ENCODE assay signal across 33 cellular contexts in genomic region chr21:20083925-20084324, GRCh38.
"Had no signal": no experiment of that assay in that cellular context is flagged by ENCODE, and none has a peak within 500 bp of the region (broad histone marks: within the 10 kb centered on the region; RNA-seq: fewer than 3 reads in every experiment).

No MANE protein-coding gene starts in this region.

- H3K36me3 ChIP-seq: adrenal gland, ascending aorta, brain microvascular endothelial cell, breast epithelium, cardiac muscle cell had no signal

- H3K4me1 ChIP-seq: adrenal gland, ascending aorta, body of pancreas, breast epithelium had no signal

- H3K9me3 ChIP-seq: adrenal gland, ascending aorta, body of pancreas, breast epithelium had no signal

- H3K27me3 ChIP-seq: adrenal gland, ascending aorta, body of pancreas, brain microvascular endothelial cell, breast epithelium, cardiac muscle cell had no signal

- H3K27ac ChIP-seq: adrenal gland, ascending aorta, body of pancreas, brain microvascular endothelial cell, breast epithelium, cardiac muscle cell had no signal

- ATAC-seq: activated naive CD4-positive, alpha-beta T cell treated with anti-CD3 and anti-CD28 coated beads, Interleukin-2, amount 50 U/mL, for 72 hours; activated naive CD8-positive, alpha-beta T cell treated with anti-CD3 and anti-CD28 coated beads, Interleukin-2, amount 50 U/mL, for 24 hours; activated T-cell treated with anti-CD3 and anti-CD28 coated beads, Interleukin-2, amount 50 U/mL, for 4 hours; activated T-cell treated with anti-CD3 and anti-CD28 coated beads, Interleukin-2, amount 50 U/mL, for 72 hours; activated T-helper 17 cell treated with anti-CD3 and anti-CD28 coated beads, Interleukin-2, amount 50 U/mL, for 72 hours; body of pancreas had no signal

- FAIRE-seq: astrocyte, bronchial epithelial cell, colon had no signal

- DNase-seq: activated effector memory CD4-positive, alpha-beta T cell treated with anti-CD3 and anti-CD28 coated beads, Interleukin-2, amount 50 U/mL, for 16 hours; activated effector memory CD4-positive, alpha-beta T cell treated with Interleukin-2 at 50 U/mL for 16 hours; activated gamma-delta T cell; activated gamma-delta T cell treated with Interleukin-2 at 50 U/mL for 16 hours; activated naive CD4-positive, alpha-beta T cell; activated naive CD4-positive, alpha-beta T cell treated with anti-CD3 and anti-CD28 coated beads for 36 hours; activated naive CD4-positive, alpha-beta T cell treated with anti-CD3 and anti-CD28 coated beads, Interleukin-2, amount 10 ng/mL, durations not matched to agents 7 days and 5 days; activated naive CD4-positive, alpha-beta T cell treated with anti-CD3 and anti-CD28 coated beads, Interleukin-2, amount 50 U/mL, for 16 hours; activated naive CD4-positive, alpha-beta T cell treated with Interleukin-2 at 50 U/mL for 16 hours; activated naive CD8-positive, alpha-beta T cell treated with anti-CD3 and anti-CD28 coated beads for 36 hours; activated naive CD8-positive, alpha-beta T cell treated with anti-CD3 and anti-CD28 coated beads, Interleukin-2, amount 10 ng/mL, durations not matched to agents 7 days and 5 days; activated naive CD8-positive, alpha-beta T cell treated with anti-CD3 and anti-CD28 coated beads, Interleukin-2, amount 50 U/mL, for 24 hours; activated T-cell treated with anti-CD3 and anti-CD28 coated beads, Interleukin-2, amount 50 U/mL, for 4 hours; activated T-cell treated with anti-CD3 and anti-CD28 coated beads, Interleukin-2, amount 50 U/mL, for 48 hours; activated T-cell treated with anti-CD3 and anti-CD28 coated beads, Interleukin-2, amount 50 U/mL, for 72 hours; adrenal gland; amniotic stem cell; amygdala; anterior cingulate cortex; aorta; body of pancreas; brain microvascular endothelial cell; caudate nucleus; central memory CD4-positive, alpha-beta T cell; cerebellar nuclear complex had no signal

- H3K4me3 ChIP-seq: adrenal gland, ascending aorta, body of pancreas, breast epithelium, cardiac muscle cell had no signal
